ENCODE assay signal across 16 cellular contexts in the genomic region with DNA sequence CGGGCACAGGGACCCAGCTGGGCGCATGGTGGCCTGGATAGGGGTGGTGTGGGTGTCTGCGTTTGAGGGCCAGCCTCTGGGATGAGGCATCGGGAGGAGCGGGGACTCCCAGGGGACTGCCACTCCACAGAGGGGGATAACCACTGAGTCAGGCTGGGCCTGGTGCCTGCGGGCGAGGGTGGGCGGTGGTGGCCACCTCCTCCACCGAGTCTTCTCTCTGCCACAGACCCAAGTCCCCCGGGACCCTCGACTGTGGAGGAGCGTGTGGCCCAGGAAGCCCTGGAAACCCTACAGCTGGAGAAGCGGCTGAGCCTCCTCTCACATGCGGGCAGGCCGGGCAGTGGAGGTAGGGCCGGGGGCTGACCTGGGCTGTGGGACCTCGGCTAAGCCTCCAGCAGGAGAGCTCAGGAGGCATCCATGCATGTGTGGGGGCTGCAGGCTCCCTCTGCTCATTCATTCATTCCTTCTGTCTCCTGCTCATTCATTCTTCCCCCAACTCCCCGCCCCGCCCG. TPM values are rescaled to one million over a fixed set of nuclear protein-coding genes. Genes with fewer than 3 reads are reported as not detected.
DNase-seq lines count a peak whose midpoint lies in the region; ATAC-seq and TF ChIP-seq lines count a peak whose summit lies in the region.
"Had no signal": no experiment of that assay in that cellular context is flagged by ENCODE, and none has a peak within 500 bp of the region (broad histone marks: within the 10 kb centered on the region; RNA-seq: fewer than 3 reads in every experiment).

No MANE protein-coding gene starts in this region.

- ATAC-seq in activated CD8-positive, alpha-beta memory T cell treated with anti-CD3 and anti-CD28 coated beads, Interleukin-2, amount 10 ng/mL, durations not matched to agents 7 days and 5 days, result peak; percentile 20
- peak; percentile 49 for ATAC-seq in activated T-helper 17 cell treated with anti-CD3 and anti-CD28 coated beads, Interleukin-2, amount 50 U/mL, for 72 hours (replicated peaks)
- no peak for ATAC-seq in stimulated activated memory B cell treated with anti-CD40 and anti-IgM and Interleukin-4, amounts not matched to agents 10 μg/mL and 1 μg/mL and 100 μg/mL, for 72 hours
- no peak for ATAC-seq in GM21447 (IDR thresholded peaks at IDR 0.05; ENCODE audit: unreplicated experiment)
- ATAC-seq: gastroesophageal sphincter had no signal

- H3K27me3 ChIP-seq in ovary, result no peaks in the 10 kb centered on the region

- H3K4me3 ChIP-seq in ovary, result no peak overlapping the region
- H3K4me3 ChIP-seq: gastroesophageal sphincter had no signal

- no peak for TF ChIP-seq POLR2A in ovary (IDR thresholded peaks at IDR 0.05)

- H3K4me3 Mint-ChIP-seq in activated CD8-positive, alpha-beta memory T cell treated with anti-CD3 and anti-CD28 coated beads, Interleukin-2, amount 10 ng/mL, durations not matched to agents 7 days and 5 days, result no peak overlapping the region
- no peak overlapping the region for H3K4me3 Mint-ChIP-seq in activated T-helper 17 cell treated with anti-CD3 and anti-CD28 coated beads, Interleukin-2, amount 50 U/mL, for 72 hours
- no peak overlapping the region for H3K4me3 Mint-ChIP-seq in stimulated activated memory B cell treated with anti-CD40 and anti-IgM and Interleukin-4, amounts not matched to agents 10 μg/mL and 1 μg/mL and 100 μg/mL, for 72 hours
- H3K4me3 Mint-ChIP-seq: endodermal cell had no signal

- DNase-seq in activated CD8-positive, alpha-beta memory T cell treated with anti-CD3 and anti-CD28 coated beads, Interleukin-2, amount 10 ng/mL, durations not matched to agents 7 days and 5 days, result no peak
- no peak for DNase-seq in activated CD8-positive, alpha-beta memory T cell treated with anti-CD3 and anti-CD28 coated beads for 24 hours
- DNase-seq in HuH-7 (ENCODE audit: low spot score) (peak; percentile 57), ovary (no peak)
- DNase-seq in activated naive CD4-positive, alpha-beta T cell treated with Interleukin-2 at 50 U/mL for 16 hours, result no peak
- DNase-seq: activated CD4-positive, alpha-beta T cell treated with anti-CD3 and anti-CD28 coated beads for 48 hours; activated effector memory CD4-positive, alpha-beta T cell treated with anti-CD3 and anti-CD28 coated beads, Interleukin-2, amount 50 U/mL, for 16 hours; AML-193; endodermal cell; NCI-H1694 treated with DMSO at 0.1 percent for 48 hours had no signal

- TF ChIP-seq CTCF in ovary (IDR thresholded peaks at IDR 0.05), result no peak

- no peak overlapping the region for H3K27ac Mint-ChIP-seq in activated CD8-positive, alpha-beta memory T cell treated with anti-CD3 and anti-CD28 coated beads, Interleukin-2, amount 10 ng/mL, durations not matched to agents 7 days and 5 days
- H3K27ac Mint-ChIP-seq in activated T-helper 17 cell treated with anti-CD3 and anti-CD28 coated beads, Interleukin-2, amount 50 U/mL, for 72 hours, result no peak overlapping the region
- peak overlapping the region; percentile 73 for H3K27ac Mint-ChIP-seq in stimulated activated memory B cell treated with anti-CD40 and anti-IgM and Interleukin-4, amounts not matched to agents 10 μg/mL and 1 μg/mL and 100 μg/mL, for 72 hours
- H3K27ac Mint-ChIP-seq: endodermal cell had no signal

- H3K36me3 ChIP-seq in ovary, result no peaks in the 10 kb centered on the region

- intact Hi-C loops in ovary (cut with DNase I), result no loop called here

- H3K36me3 Mint-ChIP-seq in activated CD8-positive, alpha-beta memory T cell treated with anti-CD3 and anti-CD28 coated beads, Interleukin-2, amount 10 ng/mL, durations not matched to agents 7 days and 5 days, result no peaks in the 10 kb centered on the region
- no peaks in the 10 kb centered on the region for H3K36me3 Mint-ChIP-seq in activated T-helper 17 cell treated with anti-CD3 and anti-CD28 coated beads, Interleukin-2, amount 50 U/mL, for 72 hours (ENCODE audit: low read depth)
- H3K36me3 Mint-ChIP-seq in stimulated activated memory B cell treated with anti-CD40 and anti-IgM and Interleukin-4, amounts not matched to agents 10 μg/mL and 1 μg/mL and 100 μg/mL, for 72 hours, result peaks cover 25% of the 10 kb centered on the region
- H3K36me3 Mint-ChIP-seq: IgD-negative memory B cell had no signal

- no peak overlapping the region for H3K27ac ChIP-seq in ovary
- H3K27ac ChIP-seq: gastroesophageal sphincter had no signal

- no peaks in the 10 kb centered on the region for H3K4me1 ChIP-seq in ovary (ENCODE audit: insufficient read depth)

- CTCF ChIA-PET in activated CD8-positive, alpha-beta memory T cell treated with anti-CD3 and anti-CD28 coated beads, Interleukin-2, amount 10 ng/mL, durations not matched to agents 7 days and 5 days (lab: Charles Lee), result interaction anchor here (0.9 kb wide), 1 partner anchor 9 kb away, joined by 3 read pairs; no protein-coding TSS in a partner anchor

- TF ChIP-seq EP300 in ovary (IDR thresholded peaks at IDR 0.05), result no peak

- WGBS in ovary, 3 donors, result 33 to 44% (median 34%) methylated on average over 20 of the region's 20 CpGs

- peaks cover 5% of the 10 kb centered on the region for H3K4me1 Mint-ChIP-seq in activated CD8-positive, alpha-beta memory T cell treated with anti-CD3 and anti-CD28 coated beads, Interleukin-2, amount 10 ng/mL, durations not matched to agents 7 days and 5 days
- H3K4me1 Mint-ChIP-seq in activated T-helper 17 cell treated with anti-CD3 and anti-CD28 coated beads, Interleukin-2, amount 50 U/mL, for 72 hours, result no peaks in the 10 kb centered on the region
- H3K4me1 Mint-ChIP-seq in stimulated activated memory B cell treated with anti-CD40 and anti-IgM and Interleukin-4, amounts not matched to agents 10 μg/mL and 1 μg/mL and 100 μg/mL, for 72 hours, result peaks cover 75% of the 10 kb centered on the region

- no peaks in the 10 kb centered on the region for H3K9me3 Mint-ChIP-seq in activated CD8-positive, alpha-beta memory T cell treated with anti-CD3 and anti-CD28 coated beads, Interleukin-2, amount 10 ng/mL, durations not matched to agents 7 days and 5 days (ENCODE audit: low read depth)
- H3K9me3 Mint-ChIP-seq in activated T-helper 17 cell treated with anti-CD3 and anti-CD28 coated beads, Interleukin-2, amount 50 U/mL, for 72 hours, result no peaks in the 10 kb centered on the region
- no peaks in the 10 kb centered on the region for H3K9me3 Mint-ChIP-seq in stimulated activated memory B cell treated with anti-CD40 and anti-IgM and Interleukin-4, amounts not matched to agents 10 μg/mL and 1 μg/mL and 100 μg/mL, for 72 hours
- H3K9me3 Mint-ChIP-seq: endodermal cell, IgD-negative memory B cell had no signal

- no peaks in the 10 kb centered on the region for H3K9me3 ChIP-seq in ovary
- H3K9me3 ChIP-seq: gastroesophageal sphincter had no signal

- peaks cover 17% of the 10 kb centered on the region for H3K27me3 Mint-ChIP-seq in activated CD8-positive, alpha-beta memory T cell treated with anti-CD3 and anti-CD28 coated beads, Interleukin-2, amount 10 ng/mL, durations not matched to agents 7 days and 5 days
- peaks cover 5% of the 10 kb centered on the region for H3K27me3 Mint-ChIP-seq in activated T-helper 17 cell treated with anti-CD3 and anti-CD28 coated beads, Interleukin-2, amount 50 U/mL, for 72 hours
- H3K27me3 Mint-ChIP-seq in stimulated activated memory B cell treated with anti-CD40 and anti-IgM and Interleukin-4, amounts not matched to agents 10 μg/mL and 1 μg/mL and 100 μg/mL, for 72 hours, result no peaks in the 10 kb centered on the region
- H3K27me3 Mint-ChIP-seq: IgD-negative memory B cell had no signal

RNA-seq across cellular contexts. Expression of a gene that starts 26.4 kb away (rescaled TPM):
- total RNA-seq in activated CD8-positive, alpha-beta memory T cell treated with anti-CD3 and anti-CD28 coated beads, Interleukin-2, amount 10 ng/mL, durations not matched to agents 7 days and 5 days, result not detected
- total RNA-seq in activated T-helper 17 cell treated with anti-CD3 and anti-CD28 coated beads, Interleukin-2, amount 50 U/mL, for 72 hours, result not detected
- total RNA-seq in ovary, result 10 to 100 TPM in 2 of 7 donors, 1 to 10 TPM in 2, under 1 TPM in 1, not detected in 2; 0.24 to 33.4 (median 2.5) TPM
- polyA plus RNA-seq in ovary, result under 1 TPM in 1 of 2 donors, not detected in 1; 0.19 TPM

RNA-seq across cellular contexts. Expression of a gene that starts 42.7 kb away (rescaled TPM):
- 10 to 100 TPM; 77.2 to 87.6 TPM for total RNA-seq in activated CD8-positive, alpha-beta memory T cell treated with anti-CD3 and anti-CD28 coated beads, Interleukin-2, amount 10 ng/mL, durations not matched to agents 7 days and 5 days
- 10 to 100 TPM; 46.9 to 67.5 TPM for total RNA-seq in activated T-helper 17 cell treated with anti-CD3 and anti-CD28 coated beads, Interleukin-2, amount 50 U/mL, for 72 hours
- 100 to 1,000 TPM in 6 of 7 donors, 10 to 100 TPM in 1; 87.8 to 165 (median 135) TPM for total RNA-seq in ovary
- polyA plus RNA-seq in ovary, result 100 to 1,000 TPM in 1 of 2 donors, 10 to 100 TPM in 1; 74.3 to 179 TPM

RNA-seq across cellular contexts. Expression of a gene that starts 47.7 kb away (rescaled TPM):
- total RNA-seq in activated CD8-positive, alpha-beta memory T cell treated with anti-CD3 and anti-CD28 coated beads, Interleukin-2, amount 10 ng/mL, durations not matched to agents 7 days and 5 days, result not detected
- total RNA-seq in activated T-helper 17 cell treated with anti-CD3 and anti-CD28 coated beads, Interleukin-2, amount 50 U/mL, for 72 hours, result not detected
- 1 to 10 TPM in 1 of 7 donors, under 1 TPM in 5, not detected in 1; 0.15 to 2.1 (median 0.47) TPM for total RNA-seq in ovary
- polyA plus RNA-seq in ovary, result 1 to 10 TPM in 1 of 2 donors, not detected in 1; 1.1 TPM
- polyA plus RNA-seq: IgD-negative memory B cell, keratinocyte had no signal

Comparison
In these comparisons a context has a peak if more than half of its experiments do, and no peak if none do; other contexts are left out.
1. ATAC-seq: peak in activated CD8-positive, alpha-beta memory T cell treated with anti-CD3 and anti-CD28 coated beads, Interleukin-2, amount 10 ng/mL, durations not matched to agents 7 days and 5 days (single experiment) and activated T-helper 17 cell treated with anti-CD3 and anti-CD28 coated beads, Interleukin-2, amount 50 U/mL, for 72 hours (single experiment); none in stimulated activated memory B cell treated with anti-CD40 and anti-IgM and Interleukin-4, amounts not matched to agents 10 μg/mL and 1 μg/mL and 100 μg/mL, for 72 hours (single experiment) and GM21447 (single experiment).